ENCODE assay signal across 9 cellular contexts in the genomic region with DNA sequence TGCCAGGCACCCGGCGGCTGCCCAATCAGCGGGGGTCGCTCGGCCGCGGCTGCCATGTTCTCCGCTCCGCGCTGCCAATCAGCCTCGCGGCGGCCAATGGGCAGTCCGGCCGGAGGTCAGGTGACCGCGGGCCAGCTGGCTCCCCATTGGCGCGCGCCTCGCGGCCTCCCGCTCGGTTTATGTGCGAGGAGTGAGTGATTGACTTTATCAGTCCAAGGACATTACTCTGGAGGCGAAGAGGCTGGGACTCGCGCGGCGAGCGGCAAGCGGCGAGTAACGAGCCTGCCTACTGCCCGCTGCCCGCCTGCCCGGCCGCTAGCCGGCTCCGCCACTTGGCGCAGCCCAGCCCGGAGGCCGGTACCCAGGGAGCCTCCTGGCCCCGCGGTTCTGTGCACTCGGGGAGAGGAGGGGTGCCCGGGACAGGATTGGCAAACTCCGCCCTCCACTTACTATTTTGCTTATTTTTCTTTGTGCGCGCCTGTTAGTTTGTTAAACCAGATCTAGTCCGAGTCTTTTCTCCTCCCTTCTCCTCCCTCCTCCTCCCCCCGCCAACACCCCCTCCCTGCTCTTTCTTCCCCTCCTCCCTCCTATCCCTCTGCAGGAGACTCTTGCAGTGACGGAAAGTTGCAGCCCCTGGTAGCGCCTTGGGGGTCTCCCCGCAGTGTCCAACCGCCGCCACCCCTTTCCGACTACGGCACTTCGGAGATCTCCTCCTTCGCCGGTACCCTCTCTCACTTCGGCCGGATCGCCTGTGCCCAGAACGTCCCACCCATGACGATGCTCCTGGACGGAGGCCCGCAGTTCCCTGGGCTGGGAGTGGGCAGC. TPM values are rescaled to one million over a fixed set of nuclear protein-coding genes. Genes with fewer than 3 reads are reported as not detected.
DNase-seq lines count a peak whose midpoint lies in the region; TF ChIP-seq lines count a peak whose summit lies in the region.
"Had no signal": no experiment of that assay in that cellular context is flagged by ENCODE, and none has a peak within 500 bp of the region (broad histone marks: within the 10 kb centered on the region; RNA-seq: fewer than 3 reads in every experiment).

A gene (plus strand): TSS at position 207 of the 825 bp plus-strand sequence. CDS start 565 bp downstream, at position 772.

- H3K27me3 ChIP-seq in spleen (replicated peaks in 1 of 7): peaks cover 0 to 100% (median 80%) of the 10 kb centered on the region in 7 donors

- intact Hi-C loops in spleen (cut with DNase I; ENCODE audit: low total_unique reads): no loop called here

- no peaks in the 10 kb centered on the region for H3K9me3 ChIP-seq in spleen

- TF ChIP-seq POLR2A in spleen (IDR thresholded peaks at IDR 0.05): no peak

- no peaks in the 10 kb centered on the region for H3K36me3 ChIP-seq in spleen

- DNase-seq in AG10803 (ENCODE audit: low read depth) (peak; percentile 0), NCI-H1105 (lab: John Stamatoyannopoulos, UW) (peak; percentile 79), caudate nucleus (lab: John Stamatoyannopoulos, UW) (peak in 58 of 61 donors; percentile 1 to 87 (median 38)), kidney tubule cell (ENCODE audit: low spot score) (peak; percentile 46), spleen (no peak), NCI-H187 (lab: John Stamatoyannopoulos, UW) (no peak), foreskin melanocyte (no peak)
- no peak for DNase-seq in activated CD4-positive, CD25-positive, alpha-beta regulatory T cell (lab: John Stamatoyannopoulos, UW)

- 3 to 47% (median 7%) methylated on average over 32 to 69 of the region's 69 CpGs for WGBS in spleen, 5 donors

- H3K4me3 ChIP-seq in AG10803 (ENCODE audit: low read length): peak within 1 kb of the TSS; percentile 24; the same call in 1 of the 2 replicates
- peak within 1 kb of the TSS; percentile 0 to 68 (median 45) for H3K4me3 ChIP-seq in spleen

- no peak within 1 kb of the TSS for H3K27ac ChIP-seq in caudate nucleus (ENCODE audit: low read depth, low read length)
- no peak within 1 kb of the TSS for H3K27ac ChIP-seq in spleen

- H3K4me1 ChIP-seq in spleen: peaks cover 0 to 29% (median 8%) of the 10 kb centered on the region in 6 donors

- TF ChIP-seq CTCF in AG10803 (conservative IDR thresholded peaks at IDR 0.05; ENCODE audit: low read length) (no peak), spleen (IDR thresholded peaks at IDR 0.05 in 8 of 11, conservative IDR thresholded peaks at IDR 0.05 in 3 of 11) (no peak)

RNA-seq across cellular contexts. Expression of the gene that starts here (rescaled TPM):
- total RNA-seq in spleen: not detected
- not detected for polyA plus RNA-seq in spleen
- total RNA-seq: activated CD8-positive, alpha-beta memory T cell treated with anti-CD3 and anti-CD28 coated beads for 36 hours had no signal

Comparison
In these comparisons a context has a peak if more than half of its experiments do, and no peak if none do; other contexts are left out.
1. DNase-seq: peak in AG10803 (single experiment), NCI-H1105 (single experiment), caudate nucleus (58 of 61) and kidney tubule cell (single experiment); none in spleen (single experiment), NCI-H187 (0 of 2), activated CD4-positive, CD25-positive, alpha-beta regulatory T cell (0 of 4) and foreskin melanocyte (single experiment).